Comparison of ENCODE assay signal across 21 cellular contexts in genomic region chr6:4388675-4389074, GRCh38.
DNase-seq lines count a peak whose midpoint lies in the region; ATAC-seq, FAIRE-seq and TF ChIP-seq lines count a peak whose summit lies in the region.
"Had no signal": no experiment of that assay in that cellular context is flagged by ENCODE, and none has a peak within 500 bp of the region (broad histone marks: within the 10 kb centered on the region; RNA-seq: fewer than 3 reads in every experiment).

No MANE protein-coding gene starts in this region.

- no peak overlapping the region for H3K4me3 ChIP-seq in small intestine (ENCODE audit: low read depth in 1 of 2, low read length in 2 of 2)
- H3K4me3 ChIP-seq: adrenal gland had no signal

- in situ Hi-C loops in Caki2 (cut with HindIII; ENCODE audit: low pct_unique_long_range_greater_than_20kb, low sequenced_read_pairs): no loop called here

- H3K9me3 Mint-ChIP-seq in WTC11: peaks cover 25% of the 10 kb centered on the region
- peaks cover 12% of the 10 kb centered on the region for H3K9me3 Mint-ChIP-seq in activated naive CD4-positive, alpha-beta T cell treated with anti-CD3 and anti-CD28 coated beads for 36 hours

- peaks cover 13% of the 10 kb centered on the region for H3K27me3 Mint-ChIP-seq in WTC11 (ENCODE audit: low read depth)
- H3K27me3 Mint-ChIP-seq in activated naive CD4-positive, alpha-beta T cell treated with anti-CD3 and anti-CD28 coated beads for 36 hours (ENCODE audit: low read depth): peaks cover 13% of the 10 kb centered on the region
- H3K27me3 Mint-ChIP-seq: activated CD4-positive, alpha-beta T cell treated with anti-CD3 and anti-CD28 coated beads, Interleukin-2, amount 10 ng/mL, durations not matched to agents 7 days and 5 days had no signal

- no peaks in the 10 kb centered on the region for H3K9me3 ChIP-seq in small intestine (ENCODE audit: control insufficient read depth, low read depth)

- peaks cover 18% of the 10 kb centered on the region for H3K4me1 Mint-ChIP-seq in WTC11
- H3K4me1 Mint-ChIP-seq in activated naive CD4-positive, alpha-beta T cell treated with anti-CD3 and anti-CD28 coated beads for 36 hours (ENCODE audit: low read depth): no peaks in the 10 kb centered on the region
- H3K4me1 Mint-ChIP-seq: activated CD4-positive, alpha-beta T cell treated with anti-CD3 and anti-CD28 coated beads, Interleukin-2, amount 10 ng/mL, durations not matched to agents 7 days and 5 days had no signal

- H3K36me3 Mint-ChIP-seq in WTC11: peaks cover 19% of the 10 kb centered on the region
- H3K36me3 Mint-ChIP-seq in activated naive CD4-positive, alpha-beta T cell treated with anti-CD3 and anti-CD28 coated beads for 36 hours (ENCODE audit: low read depth): peaks cover 4% of the 10 kb centered on the region

- no peaks in the 10 kb centered on the region for H3K36me3 ChIP-seq in small intestine (ENCODE audit: control insufficient read depth in 2 of 2, insufficient read depth in 2 of 2, low read length in 2 of 2)
- H3K36me3 ChIP-seq: adrenal gland had no signal

- H3K27ac Mint-ChIP-seq in WTC11: no peak overlapping the region
- no peak overlapping the region for H3K27ac Mint-ChIP-seq in activated naive CD4-positive, alpha-beta T cell treated with anti-CD3 and anti-CD28 coated beads for 36 hours
- H3K27ac Mint-ChIP-seq: activated CD4-positive, alpha-beta T cell treated with anti-CD3 and anti-CD28 coated beads, Interleukin-2, amount 10 ng/mL, durations not matched to agents 7 days and 5 days; CD4-positive, alpha-beta T cell had no signal

- POLR2A ChIA-PET in WTC11 (lab: Charles Lee): no interaction called here

- no peaks in the 10 kb centered on the region for H3K27me3 ChIP-seq in small intestine (ENCODE audit: control insufficient read depth in 2 of 2, insufficient read depth in 2 of 2, low read length in 2 of 2)
- H3K27me3 ChIP-seq: adrenal gland had no signal

- DNase-seq in Caki2 (ENCODE audit: low read depth): peak; percentile 62
- peak; percentile 42 for DNase-seq in HTR-8/SVneo (ENCODE audit: insufficient read length, low spot score)
- peak; percentile 28 for DNase-seq in WTC11 (ENCODE audit: low spot score)
- DNase-seq in islet precursor cell: peak; percentile 88
- DNase-seq in effector CD4-positive, alpha-beta T cell: no peak
- DNase-seq in small intestine: no peak
- DNase-seq in activated naive CD4-positive, alpha-beta T cell treated with anti-CD3 and anti-CD28 coated beads for 36 hours: no peak
- DNase-seq: activated CD4-positive, alpha-beta T cell treated with anti-CD3 and anti-CD28 coated beads, Interleukin-2, amount 10 ng/mL, durations not matched to agents 7 days and 5 days; activated CD8-positive, alpha-beta memory T cell treated with anti-CD3 and anti-CD28 coated beads, Interleukin-2, amount 50 U/mL, for 48 hours; activated gamma-delta T cell; CD4-positive, alpha-beta T cell; dermis blood vessel endothelial cell; DMS79; NCI-H1436 treated with DMSO at 0.1 percent for 48 hours; NCI-H345; NK-92 treated with Interleukin-12 subunit alpha and Interleukin-12 subunit beta, amount 100 ng/mL, for 24 hours; occipital lobe; retina had no signal

- CTCF ChIA-PET in WTC11 (lab: Charles Lee): no interaction called here
- CTCF ChIA-PET in activated naive CD4-positive, alpha-beta T cell treated with anti-CD3 and anti-CD28 coated beads for 36 hours (lab: Charles Lee): no interaction called here

- TF ChIP-seq CTCF in WTC11 (IDR thresholded peaks at IDR 0.05): no peak

- intact Hi-C loops in activated naive CD4-positive, alpha-beta T cell treated with anti-CD3 and anti-CD28 coated beads for 36 hours (cut with micrococcal nuclease): no loop called here

- H3K27ac ChIP-seq in small intestine (ENCODE audit: low read depth in 1 of 2, low read length in 1 of 2): no peak overlapping the region
- H3K27ac ChIP-seq: adrenal gland had no signal

- peak; percentile 28 for FAIRE-seq in HTR-8/SVneo (lab: Jason Lieb, UNC)
- FAIRE-seq in small intestine (lab: Jason Lieb, UNC): no peak

- ATAC-seq in WTC11 (peak; percentile 41; the same call in 1 of the 2 replicates), GM18517 (IDR thresholded peaks at IDR 0.05; ENCODE audit: unreplicated experiment) (no peak)
- ATAC-seq: esophagus mucosa had no signal

- WGBS in small intestine, 3 donors: 74 to 77% (median 75%) methylated on average over 8 of the region's 8 CpGs

- H3K4me3 Mint-ChIP-seq in WTC11: no peak overlapping the region
- H3K4me3 Mint-ChIP-seq in activated naive CD4-positive, alpha-beta T cell treated with anti-CD3 and anti-CD28 coated beads for 36 hours: no peak overlapping the region
- H3K4me3 Mint-ChIP-seq: activated CD4-positive, alpha-beta T cell treated with anti-CD3 and anti-CD28 coated beads, Interleukin-2, amount 10 ng/mL, durations not matched to agents 7 days and 5 days; CD4-positive, alpha-beta T cell had no signal

- H3K4me1 ChIP-seq in small intestine (ENCODE audit: control insufficient read depth in 2 of 2, insufficient read depth in 1 of 2, low read depth in 1 of 2, low read length in 1 of 2): no peaks in the 10 kb centered on the region
- H3K4me1 ChIP-seq: adrenal gland had no signal

TF ChIP-seq in WTC11, 78 proteins besides CTCF, POLR2A, EP300 and RAD21 (continues in another document):
- TF ChIP-seq E2F4 (CRISPR knock-in tag; IDR thresholded peaks at IDR 0.05; ENCODE audit: borderline replicate concordance, low read depth) (no peak), FOXP1 (CRISPR knock-in tag; IDR thresholded peaks at IDR 0.05; ENCODE audit: borderline replicate concordance) (no peak), SMAD3 (CRISPR knock-in tag; IDR thresholded peaks at IDR 0.05; ENCODE audit: borderline replicate concordance) (no peak), EMX1 (CRISPR knock-in tag; IDR thresholded peaks at IDR 0.05) (no peak), ZNF671 (CRISPR knock-in tag; IDR thresholded peaks at IDR 0.05) (no peak), CDX4 (CRISPR knock-in tag; IDR thresholded peaks at IDR 0.05; ENCODE audit: borderline replicate concordance) (no peak), GABPB1 (CRISPR knock-in tag; IDR thresholded peaks at IDR 0.05) (no peak), MXD4 (CRISPR knock-in tag; IDR thresholded peaks at IDR 0.05; ENCODE audit: borderline replicate concordance) (no peak), NFATC4 (CRISPR knock-in tag; IDR thresholded peaks at IDR 0.05) (no peak), CBFB (CRISPR knock-in tag; IDR thresholded peaks at IDR 0.05; ENCODE audit: low read depth) (no peak), CREM (CRISPR knock-in tag; IDR thresholded peaks at IDR 0.05) (no peak), NR1H2 (CRISPR knock-in tag; IDR thresholded peaks at IDR 0.05) (no peak), ZBTB21 (CRISPR knock-in tag; IDR thresholded peaks at IDR 0.05; ENCODE audit: borderline replicate concordance) (no peak), ZNF512 (CRISPR knock-in tag; IDR thresholded peaks at IDR 0.05; ENCODE audit: borderline replicate concordance) (no peak), ZNF396 (CRISPR knock-in tag; IDR thresholded peaks at IDR 0.05; ENCODE audit: borderline replicate concordance) (no peak)
- TF ChIP-seq, protein P1, sequence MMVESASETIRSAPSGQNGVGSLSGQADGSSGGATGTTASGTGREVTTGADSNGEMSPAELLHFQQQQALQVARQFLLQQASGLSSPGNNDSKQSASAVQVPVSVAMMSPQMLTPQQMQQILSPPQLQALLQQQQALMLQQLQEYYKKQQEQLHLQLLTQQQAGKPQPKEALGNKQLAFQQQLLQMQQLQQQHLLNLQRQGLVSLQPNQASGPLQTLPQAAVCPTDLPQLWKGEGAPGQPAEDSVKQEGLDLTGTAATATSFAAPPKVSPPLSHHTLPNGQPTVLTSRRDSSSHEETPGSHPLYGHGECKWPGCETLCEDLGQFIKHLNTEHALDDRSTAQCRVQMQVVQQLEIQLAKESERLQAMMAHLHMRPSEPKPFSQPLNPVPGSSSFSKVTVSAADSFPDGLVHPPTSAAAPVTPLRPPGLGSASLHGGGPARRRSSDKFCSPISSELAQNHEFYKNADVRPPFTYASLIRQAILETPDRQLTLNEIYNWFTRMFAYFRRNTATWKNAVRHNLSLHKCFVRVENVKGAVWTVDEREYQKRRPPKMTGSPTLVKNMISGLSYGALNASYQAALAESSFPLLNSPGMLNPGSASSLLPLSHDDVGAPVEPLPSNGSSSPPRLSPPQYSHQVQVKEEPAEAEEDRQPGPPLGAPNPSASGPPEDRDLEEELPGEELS (CRISPR knock-in tag; IDR thresholded peaks at IDR 0.05): no peak

Comparison
In these comparisons a context has a peak if more than half of its experiments do, and no peak if none do; other contexts are left out.
1. DNase-seq: peak in Caki2 (single experiment), HTR-8/SVneo (single experiment), WTC11 (single experiment) and islet precursor cell (single experiment); none in effector CD4-positive, alpha-beta T cell (single experiment), small intestine (single experiment) and activated naive CD4-positive, alpha-beta T cell treated with anti-CD3 and anti-CD28 coated beads for 36 hours (single experiment).